In the genomic region with DNA sequence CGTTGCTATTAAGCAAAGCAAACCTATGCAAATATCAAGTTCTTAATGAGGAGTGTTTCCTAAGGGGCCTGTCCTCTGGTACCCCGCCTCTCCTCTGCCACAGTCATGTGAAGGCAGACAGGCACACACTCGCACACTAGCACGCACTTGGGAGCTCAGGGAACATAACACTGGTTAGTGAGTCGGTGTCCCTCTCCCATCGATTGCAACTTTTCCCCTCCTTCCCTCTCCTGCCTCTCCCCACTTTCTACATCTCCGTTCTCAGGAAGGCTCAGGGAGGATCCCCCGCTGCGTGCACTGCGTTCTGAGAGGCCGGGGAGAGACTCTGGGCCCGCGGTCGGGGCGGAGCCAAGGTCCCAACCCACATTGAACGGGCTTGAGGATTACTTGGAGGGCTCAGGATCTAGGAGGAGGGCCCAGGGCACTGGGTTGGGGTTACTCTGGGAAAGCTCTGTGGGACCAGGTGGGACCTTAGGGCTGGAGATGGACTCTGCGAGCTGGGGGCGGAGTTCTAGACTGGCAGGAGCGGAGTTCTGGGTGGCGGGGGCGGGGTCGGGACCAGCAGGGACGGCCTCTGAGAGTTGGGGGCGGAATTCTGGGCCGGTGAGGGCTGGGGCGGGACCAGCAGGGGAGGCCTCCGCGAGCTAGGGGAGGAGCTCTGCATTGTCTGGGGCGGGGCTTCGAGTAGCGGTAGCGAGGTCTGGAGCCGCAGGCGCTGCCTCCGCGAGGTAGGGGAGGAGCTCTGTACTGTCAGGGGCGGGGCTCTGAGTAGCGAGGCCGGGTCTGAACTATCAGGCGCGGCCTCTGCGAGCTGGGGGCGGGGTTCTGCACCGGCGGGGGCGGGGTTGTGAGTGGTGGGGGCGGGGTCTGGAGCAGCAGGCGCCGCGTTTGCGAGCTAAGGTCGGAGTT, we compare ENCODE assay signal across 1 cellular context.
TF ChIP-seq lines count a peak whose summit lies in the region.

No MANE protein-coding gene starts in this region.

TF ChIP-seq in HEK293, 187 proteins besides CTCF, POLR2A, EP300 and RAD21 (continued from another document and continues in another):
- TF ChIP-seq, protein P1, sequence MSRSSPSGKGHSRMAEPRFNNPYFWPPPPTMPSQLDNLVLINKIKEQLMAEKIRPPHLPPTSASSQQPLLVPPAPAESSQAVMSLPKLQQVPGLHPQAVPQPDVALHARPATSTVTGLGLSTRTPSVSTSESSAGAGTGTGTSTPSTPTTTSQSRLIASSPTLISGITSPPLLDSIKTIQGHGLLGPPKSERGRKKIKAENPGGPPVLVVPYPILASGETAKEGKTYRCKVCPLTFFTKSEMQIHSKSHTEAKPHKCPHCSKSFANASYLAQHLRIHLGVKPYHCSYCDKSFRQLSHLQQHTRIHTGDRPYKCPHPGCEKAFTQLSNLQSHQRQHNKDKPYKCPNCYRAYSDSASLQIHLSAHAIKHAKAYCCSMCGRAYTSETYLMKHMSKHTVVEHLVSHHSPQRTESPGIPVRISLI (tag by site-specific recombination; IDR thresholded peaks at IDR 0.05), result no peak
- no peak for TF ChIP-seq ZNF704 (tag by site-specific recombination; IDR thresholded peaks at IDR 0.05)
- TF ChIP-seq ZNF701 (tag by site-specific recombination; IDR thresholded peaks at IDR 0.05), result no peak
- TF ChIP-seq MZF1 (tag by site-specific recombination; IDR thresholded peaks at IDR 0.05; ENCODE audit: borderline replicate concordance), result no peak
- no peak for TF ChIP-seq ZFP3 (tag by site-specific recombination; IDR thresholded peaks at IDR 0.05; ENCODE audit: low read depth)
- TF ChIP-seq ZNF354C (tag by site-specific recombination; IDR thresholded peaks at IDR 0.05; ENCODE audit: borderline replicate concordance, low read depth), result no peak
- TF ChIP-seq ZBTB20 (tag by site-specific recombination; IDR thresholded peaks at IDR 0.05), result peak; percentile 93
- TF ChIP-seq ZNF645 (tag by site-specific recombination; IDR thresholded peaks at IDR 0.05), result no peak
- TF ChIP-seq, protein P2, sequence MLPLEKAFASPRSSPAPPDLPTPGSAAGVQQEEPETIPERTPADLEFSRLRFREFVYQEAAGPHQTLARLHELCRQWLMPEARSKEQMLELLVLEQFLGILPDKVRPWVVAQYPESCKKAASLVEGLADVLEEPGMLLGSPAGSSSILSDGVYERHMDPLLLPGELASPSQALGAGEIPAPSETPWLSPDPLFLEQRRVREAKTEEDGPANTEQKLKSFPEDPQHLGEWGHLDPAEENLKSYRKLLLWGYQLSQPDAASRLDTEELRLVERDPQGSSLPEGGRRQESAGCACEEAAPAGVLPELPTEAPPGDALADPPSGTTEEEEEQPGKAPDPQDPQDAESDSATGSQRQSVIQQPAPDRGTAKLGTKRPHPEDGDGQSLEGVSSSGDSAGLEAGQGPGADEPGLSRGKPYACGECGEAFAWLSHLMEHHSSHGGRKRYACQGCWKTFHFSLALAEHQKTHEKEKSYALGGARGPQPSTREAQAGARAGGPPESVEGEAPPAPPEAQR (tag by site-specific recombination; IDR thresholded peaks at IDR 0.05), result no peak
- TF ChIP-seq ZNF776 (tag by site-specific recombination; IDR thresholded peaks at IDR 0.05; ENCODE audit: borderline replicate concordance), result no peak
- no peak for TF ChIP-seq ZNF830 (tag by site-specific recombination; IDR thresholded peaks at IDR 0.05; ENCODE audit: low read depth)
- no peak for TF ChIP-seq ZNF785 (tag by site-specific recombination; IDR thresholded peaks at IDR 0.05)
- TF ChIP-seq ZNF274 (IDR thresholded peaks at IDR 0.05; ENCODE audit: low read length), result no peak
- TF ChIP-seq ZNF274 (tag by site-specific recombination; IDR thresholded peaks at IDR 0.05; ENCODE audit: borderline replicate concordance), result no peak
- TF ChIP-seq, protein P3, sequence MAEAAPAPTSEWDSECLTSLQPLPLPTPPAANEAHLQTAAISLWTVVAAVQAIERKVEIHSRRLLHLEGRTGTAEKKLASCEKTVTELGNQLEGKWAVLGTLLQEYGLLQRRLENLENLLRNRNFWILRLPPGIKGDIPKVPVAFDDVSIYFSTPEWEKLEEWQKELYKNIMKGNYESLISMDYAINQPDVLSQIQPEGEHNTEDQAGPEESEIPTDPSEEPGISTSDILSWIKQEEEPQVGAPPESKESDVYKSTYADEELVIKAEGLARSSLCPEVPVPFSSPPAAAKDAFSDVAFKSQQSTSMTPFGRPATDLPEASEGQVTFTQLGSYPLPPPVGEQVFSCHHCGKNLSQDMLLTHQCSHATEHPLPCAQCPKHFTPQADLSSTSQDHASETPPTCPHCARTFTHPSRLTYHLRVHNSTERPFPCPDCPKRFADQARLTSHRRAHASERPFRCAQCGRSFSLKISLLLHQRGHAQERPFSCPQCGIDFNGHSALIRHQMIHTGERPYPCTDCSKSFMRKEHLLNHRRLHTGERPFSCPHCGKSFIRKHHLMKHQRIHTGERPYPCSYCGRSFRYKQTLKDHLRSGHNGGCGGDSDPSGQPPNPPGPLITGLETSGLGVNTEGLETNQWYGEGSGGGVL (tag by site-specific recombination; IDR thresholded peaks at IDR 0.05), result peak; percentile 94
- TF ChIP-seq ZSCAN23 (tag by site-specific recombination; IDR thresholded peaks at IDR 0.05), result no peak
- TF ChIP-seq ZNF433 (tag by site-specific recombination; IDR thresholded peaks at IDR 0.05; ENCODE audit: low read depth), result no peak
- TF ChIP-seq, protein P4, sequence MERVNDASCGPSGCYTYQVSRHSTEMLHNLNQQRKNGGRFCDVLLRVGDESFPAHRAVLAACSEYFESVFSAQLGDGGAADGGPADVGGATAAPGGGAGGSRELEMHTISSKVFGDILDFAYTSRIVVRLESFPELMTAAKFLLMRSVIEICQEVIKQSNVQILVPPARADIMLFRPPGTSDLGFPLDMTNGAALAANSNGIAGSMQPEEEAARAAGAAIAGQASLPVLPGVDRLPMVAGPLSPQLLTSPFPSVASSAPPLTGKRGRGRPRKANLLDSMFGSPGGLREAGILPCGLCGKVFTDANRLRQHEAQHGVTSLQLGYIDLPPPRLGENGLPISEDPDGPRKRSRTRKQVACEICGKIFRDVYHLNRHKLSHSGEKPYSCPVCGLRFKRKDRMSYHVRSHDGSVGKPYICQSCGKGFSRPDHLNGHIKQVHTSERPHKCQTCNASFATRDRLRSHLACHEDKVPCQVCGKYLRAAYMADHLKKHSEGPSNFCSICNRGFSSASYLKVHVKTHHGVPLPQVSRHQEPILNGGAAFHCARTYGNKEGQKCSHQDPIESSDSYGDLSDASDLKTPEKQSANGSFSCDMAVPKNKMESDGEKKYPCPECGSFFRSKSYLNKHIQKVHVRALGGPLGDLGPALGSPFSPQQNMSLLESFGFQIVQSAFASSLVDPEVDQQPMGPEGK (tag by site-specific recombination; IDR thresholded peaks at IDR 0.05), result peak; percentile 91
- no peak for TF ChIP-seq ZNF768 (tag by site-specific recombination; IDR thresholded peaks at IDR 0.05)
- peak; percentile 94 for TF ChIP-seq IKZF3 (tag by site-specific recombination; IDR thresholded peaks at IDR 0.05)
- TF ChIP-seq PRDM10 (tag by site-specific recombination; IDR thresholded peaks at IDR 0.05), result peak; percentile 91
- TF ChIP-seq ZNF654 (tag by site-specific recombination; IDR thresholded peaks at IDR 0.05; ENCODE audit: low read depth), result no peak
- no peak for TF ChIP-seq ZNF558 (tag by site-specific recombination; IDR thresholded peaks at IDR 0.05)
- no peak for TF ChIP-seq ZNF214 (tag by site-specific recombination; IDR thresholded peaks at IDR 0.05; ENCODE audit: borderline replicate concordance)
- TF ChIP-seq YY2 (tag by site-specific recombination; IDR thresholded peaks at IDR 0.05), result no peak
- no peak for TF ChIP-seq ZBTB7A (tag by site-specific recombination; IDR thresholded peaks at IDR 0.05; ENCODE audit: low read depth)
- TF ChIP-seq ZNF2 (tag by site-specific recombination; IDR thresholded peaks at IDR 0.05), result peak; percentile 51; the same call in 1 of the 2 replicates
- TF ChIP-seq ZNF19 (tag by site-specific recombination; IDR thresholded peaks at IDR 0.05; ENCODE audit: low read depth), result no peak
- TF ChIP-seq GLIS2 (tag by site-specific recombination; IDR thresholded peaks at IDR 0.05), result peak; percentile 83
- TF ChIP-seq KLF7 (tag by site-specific recombination; IDR thresholded peaks at IDR 0.05; ENCODE audit: borderline replicate concordance), result no peak
- TF ChIP-seq ZNF223 (tag by site-specific recombination; IDR thresholded peaks at IDR 0.05), result no peak
- TF ChIP-seq ZBTB44 (tag by site-specific recombination; IDR thresholded peaks at IDR 0.05), result no peak
- TF ChIP-seq ZBTB21 (tag by site-specific recombination; IDR thresholded peaks at IDR 0.05), result no peak
- TF ChIP-seq ZNF146 (tag by site-specific recombination; IDR thresholded peaks at IDR 0.05), result no peak
- no peak for TF ChIP-seq ZNF548 (tag by site-specific recombination; IDR thresholded peaks at IDR 0.05)
- no peak for TF ChIP-seq ZNF324 (tag by site-specific recombination; IDR thresholded peaks at IDR 0.05)
- peak; percentile 79 for TF ChIP-seq ZFHX2 (tag by site-specific recombination; conservative IDR thresholded peaks at IDR 0.05)
- TF ChIP-seq ZNF792 (tag by site-specific recombination; IDR thresholded peaks at IDR 0.05), result no peak
- TF ChIP-seq GLI2 (tag by site-specific recombination; IDR thresholded peaks at IDR 0.05; ENCODE audit: borderline replicate concordance, low read depth), result no peak
- TF ChIP-seq ZSCAN16 (tag by site-specific recombination; IDR thresholded peaks at IDR 0.05), result no peak
- peak; percentile 98 for TF ChIP-seq ZBTB17 (tag by site-specific recombination; IDR thresholded peaks at IDR 0.05)
- TF ChIP-seq ZNF266 (tag by site-specific recombination; IDR thresholded peaks at IDR 0.05; ENCODE audit: low read depth), result no peak
- no peak for TF ChIP-seq ZNF514 (tag by site-specific recombination; IDR thresholded peaks at IDR 0.05)
- peak; percentile 80 for TF ChIP-seq PRDM1 (tag by site-specific recombination; IDR thresholded peaks at IDR 0.05)
- no peak for TF ChIP-seq ZNF623 (tag by site-specific recombination; IDR thresholded peaks at IDR 0.05)
- peak; percentile 93 for TF ChIP-seq SP3 (tag by site-specific recombination; IDR thresholded peaks at IDR 0.05)
- TF ChIP-seq, protein P5, sequence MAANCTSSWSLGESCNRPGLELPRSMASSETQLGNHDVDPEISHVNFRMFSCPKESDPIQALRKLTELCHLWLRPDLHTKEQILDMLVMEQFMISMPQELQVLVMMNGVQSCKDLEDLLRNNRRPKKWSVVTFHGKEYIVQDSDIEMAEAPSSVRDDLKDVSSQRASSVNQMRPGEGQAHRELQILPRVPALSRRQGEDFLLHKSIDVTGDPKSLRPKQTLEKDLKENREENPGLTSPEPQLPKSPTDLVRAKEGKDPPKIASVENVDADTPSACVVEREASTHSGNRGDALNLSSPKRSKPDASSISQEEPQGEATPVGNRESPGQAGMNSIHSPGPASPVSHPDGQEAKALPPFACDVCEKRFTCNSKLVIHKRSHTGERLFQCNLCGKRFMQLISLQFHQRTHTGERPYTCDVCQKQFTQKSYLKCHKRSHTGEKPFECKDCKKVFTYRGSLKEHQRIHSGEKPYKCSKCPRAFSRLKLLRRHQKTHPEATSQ (tag by site-specific recombination; IDR thresholded peaks at IDR 0.05), result no peak
- no peak for TF ChIP-seq OSR2 (tag by site-specific recombination; IDR thresholded peaks at IDR 0.05)
- no peak for TF ChIP-seq ZNF302 (tag by site-specific recombination; IDR thresholded peaks at IDR 0.05; ENCODE audit: low read depth)
